In the genomic region with DNA sequence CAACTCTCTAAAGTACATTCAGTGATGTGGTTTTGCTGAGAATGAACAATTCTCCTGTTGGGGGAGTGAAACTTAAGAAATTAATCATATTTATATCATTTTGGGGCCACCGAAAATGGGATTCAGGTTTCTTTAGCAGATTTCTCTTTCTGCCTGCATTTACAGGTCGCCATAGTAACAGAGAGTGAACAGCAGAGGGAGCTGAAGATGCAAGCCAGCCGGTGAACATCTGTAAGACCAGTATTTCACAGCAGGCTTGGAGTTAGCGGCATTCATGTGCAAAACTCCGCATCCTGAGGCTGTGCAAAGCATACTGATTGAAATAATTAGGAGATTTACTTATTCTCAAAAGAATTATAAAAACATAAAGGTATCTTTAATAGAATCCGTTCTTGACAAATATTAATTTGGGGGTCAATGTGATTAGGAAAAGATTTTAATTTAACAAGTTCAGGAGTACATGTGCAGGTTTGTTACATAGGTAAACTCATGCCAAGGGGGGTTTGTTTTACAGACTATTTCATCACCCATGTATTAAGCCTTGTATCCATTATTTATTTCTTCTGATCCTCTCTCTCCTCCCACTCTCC, we compare ENCODE assay signal across 9 cellular contexts. TPM values are rescaled to one million over a fixed set of nuclear protein-coding genes. Genes with fewer than 3 reads are reported as not detected.
DNase-seq lines count a peak whose midpoint lies in the region; ATAC-seq and TF ChIP-seq lines count a peak whose summit lies in the region.
"Had no signal": no experiment of that assay in that cellular context is flagged by ENCODE, and none has a peak within 500 bp of the region (broad histone marks: within the 10 kb centered on the region; RNA-seq: fewer than 3 reads in every experiment).

No MANE protein-coding gene starts in this region.

- H3K36me3 ChIP-seq in Caco-2 (ENCODE audit: control insufficient read depth, insufficient read depth, low read length), result no peaks in the 10 kb centered on the region
- no peaks in the 10 kb centered on the region for H3K36me3 ChIP-seq in naive thymus-derived CD4-positive, alpha-beta T cell (ENCODE audit: control insufficient read depth in 2 of 3, insufficient read depth in 3 of 3, low read length in 3 of 3)

- H3K36me3 Mint-ChIP-seq in Caco-2 (ENCODE audit: insufficient read depth, unreplicated experiment), result no peaks in the 10 kb centered on the region
- H3K36me3 Mint-ChIP-seq in naive thymus-derived CD4-positive, alpha-beta T cell, result no peaks in the 10 kb centered on the region

- DNase-seq in Caco-2 (peak; percentile 60 to 66), NCI-H82 treated with DMSO at 0.1 percent for 48 hours (lab: John Stamatoyannopoulos, UW; ENCODE audit: unreplicated experiment) (peak; percentile 36), epithelial cell of proximal tubule (ENCODE audit: low read depth) (no peak), stromal cell of bone marrow (ENCODE audit: low read depth) (peak; percentile 59)
- DNase-seq in activated CD8-positive, alpha-beta memory T cell treated with anti-CD3 and anti-CD28 coated beads for 4 hours (ENCODE audit: low read depth in 2 of 2), result peak; percentile 19 to 26
- peak in 8 of 9 donors; percentile 32 to 81 (median 70) for DNase-seq in naive thymus-derived CD4-positive, alpha-beta T cell

- peaks cover 4% of the 10 kb centered on the region for H3K27me3 Mint-ChIP-seq in Caco-2 (ENCODE audit: insufficient read depth, unreplicated experiment)
- peaks cover 0 to 31% (median 10%) of the 10 kb centered on the region in 5 donors for H3K27me3 Mint-ChIP-seq in naive thymus-derived CD4-positive, alpha-beta T cell

- CTCF ChIA-PET in Caco-2 (lab: Charles Lee), result interaction anchor here (2.4 kb wide), 1 partner anchor 149 kb away, joined by 18 read pairs; no protein-coding TSS in a partner anchor
- CTCF ChIA-PET in naive thymus-derived CD4-positive, alpha-beta T cell (lab: Charles Lee), result interaction anchor here (0.6 to 7.1 kb wide), 5 partner anchors 12 to 148 kb away, joined by 3 to 86 read pairs (median 5); no protein-coding TSS in a partner anchor

- no peaks in the 10 kb centered on the region for H3K4me1 ChIP-seq in Caco-2
- H3K4me1 ChIP-seq in naive thymus-derived CD4-positive, alpha-beta T cell (ENCODE audit: control insufficient read depth in 2 of 2, insufficient read depth in 2 of 2, low read length in 2 of 2), result no peaks in the 10 kb centered on the region

- no peak overlapping the region for H3K4me3 ChIP-seq in Caco-2 (ENCODE audit: low read depth, low read length)
- no peak overlapping the region for H3K4me3 ChIP-seq in epithelial cell of proximal tubule (ENCODE audit: low read depth, low read length)
- no peak overlapping the region for H3K4me3 ChIP-seq in naive thymus-derived CD4-positive, alpha-beta T cell (ENCODE audit: low read length)

- H3K27me3 ChIP-seq in Caco-2 (replicated peaks; ENCODE audit: control insufficient read depth, insufficient read depth, low read length), result no peaks in the 10 kb centered on the region
- no peaks in the 10 kb centered on the region for H3K27me3 ChIP-seq in naive thymus-derived CD4-positive, alpha-beta T cell (ENCODE audit: control insufficient read depth in 2 of 2, insufficient read depth in 2 of 2, low read length in 2 of 2)

- POLR2A ChIA-PET in Caco-2 (lab: Charles Lee), result no interaction called here
- POLR2A ChIA-PET in naive thymus-derived CD4-positive, alpha-beta T cell (lab: Charles Lee), result interaction anchor here (0.6 to 1.2 kb wide), 3 partner anchors 17 to 78 kb away, joined by 3 to 4 read pairs (median 4); no protein-coding TSS in a partner anchor

- H3K9me3 Mint-ChIP-seq in Caco-2 (ENCODE audit: unreplicated experiment), result no peaks in the 10 kb centered on the region
- H3K9me3 Mint-ChIP-seq in naive thymus-derived CD4-positive, alpha-beta T cell, result peaks cover 0 to 3% (median 0%) of the 10 kb centered on the region in 11 donors
- H3K9me3 Mint-ChIP-seq: T-helper 1 cell treated with Interleukin-12 subunit alpha and Interleukin-12 subunit beta and Interleukin-4 antibody, amounts not matched to agents 30 μg/mL and 1 μg/mL, for 36 hours had no signal

- no peaks in the 10 kb centered on the region for H3K4me1 Mint-ChIP-seq in Caco-2 (ENCODE audit: low read depth, unreplicated experiment)
- peaks cover 6 to 10% (median 7%) of the 10 kb centered on the region in 7 donors for H3K4me1 Mint-ChIP-seq in naive thymus-derived CD4-positive, alpha-beta T cell

- no peak overlapping the region for H3K4me3 Mint-ChIP-seq in Caco-2 (ENCODE audit: unreplicated experiment)
- H3K4me3 Mint-ChIP-seq in naive thymus-derived CD4-positive, alpha-beta T cell, result peak overlapping the region in 1 of 10 donors; percentile 7
- H3K4me3 Mint-ChIP-seq: T-helper 1 cell treated with Interleukin-12 subunit alpha and Interleukin-12 subunit beta and Interleukin-4 antibody, amounts not matched to agents 30 μg/mL and 1 μg/mL, for 36 hours had no signal

- no peaks in the 10 kb centered on the region for H3K9me3 ChIP-seq in Caco-2
- no peaks in the 10 kb centered on the region for H3K9me3 ChIP-seq in naive thymus-derived CD4-positive, alpha-beta T cell (ENCODE audit: control insufficient read depth in 2 of 3, low read length in 3 of 3)

- BruUV-seq in Caco-2 (replicated peaks; lab: Mats Ljungman, UMichigan), result no TSS peak

- intact Hi-C loops in Caco-2 (cut with micrococcal nuclease; ENCODE audit: unreplicated experiment), result loop anchor here (1.0 to 5.0 kb wide), 4 partner anchors 17 to 149 kb away; a partner anchor contains a TSS
- intact Hi-C loops in naive thymus-derived CD4-positive, alpha-beta T cell (cut with micrococcal nuclease), result loop anchor here (1.0 to 5.0 kb wide), 10 partner anchors 18 to 149 kb away; a partner anchor contains a TSS

- H3K27ac Mint-ChIP-seq in Caco-2 (ENCODE audit: unreplicated experiment), result no peak overlapping the region
- peak overlapping the region in 2 of 9 donors; percentile 45 to 60 for H3K27ac Mint-ChIP-seq in naive thymus-derived CD4-positive, alpha-beta T cell
- H3K27ac Mint-ChIP-seq: T-helper 1 cell treated with Interleukin-12 subunit alpha and Interleukin-12 subunit beta and Interleukin-4 antibody, amounts not matched to agents 30 μg/mL and 1 μg/mL, for 36 hours had no signal

- TF ChIP-seq CTCF in Caco-2 (IDR thresholded peaks at IDR 0.05; ENCODE audit: insufficient read depth in 1 of 2, low read depth in 1 of 2, low read length in 1 of 2, severe bottlenecking in 1 of 2, unreplicated experiment in 1 of 2) (peak; percentile 76 to 81), epithelial cell of proximal tubule (conservative IDR thresholded peaks at IDR 0.05; ENCODE audit: low read depth, low read length) (peak; percentile 85)

- ATAC-seq in GM19395 (IDR thresholded peaks at IDR 0.05; ENCODE audit: unreplicated experiment), result peak; percentile 100
- ATAC-seq in HG03442 (IDR thresholded peaks at IDR 0.05; ENCODE audit: unreplicated experiment), result peak; percentile 100
- ATAC-seq in naive thymus-derived CD4-positive, alpha-beta T cell, result peak; percentile 98

- no peak overlapping the region for H3K27ac ChIP-seq in naive thymus-derived CD4-positive, alpha-beta T cell (ENCODE audit: low read depth, low read length)

RNA-seq across cellular contexts. Expression of a gene that starts 17.9 kb away (rescaled TPM):
- total RNA-seq in Caco-2 (2022) (12.1 and 12.3 TPM in 2 replicates), epithelial cell of proximal tubule (17.1 and 20.5 TPM in 2 replicates)
- 10 to 100 TPM; 12.5 to 32.4 (median 26.5) TPM for total RNA-seq in naive thymus-derived CD4-positive, alpha-beta T cell
- polyA plus RNA-seq in naive thymus-derived CD4-positive, alpha-beta T cell, result 10 to 100 TPM; 18.1 to 45.4 TPM
